Comparison of ENCODE assay signal across 8 cellular contexts in genomic region chr6:110181131-110182027, GRCh38. TPM values are rescaled to one million over a fixed set of nuclear protein-coding genes. Genes with fewer than 3 reads are reported as not detected.
DNase-seq lines count a peak whose midpoint lies in the region; ATAC-seq and TF ChIP-seq lines count a peak whose summit lies in the region.

No MANE protein-coding gene starts in this region.

- 43 to 57% methylated on average over 6 of the region's 6 CpGs for WGBS in body of pancreas, 2 donors

- TF ChIP-seq POLR2A in body of pancreas (IDR thresholded peaks at IDR 0.05) = peak in 1 of 3 donors; percentile 12

- H3K27ac ChIP-seq in body of pancreas (peak overlapping the region in 1 of 4 donors; percentile 85), RWPE1 (no peak overlapping the region)

- peak overlapping the region; percentile 70 for H3K9ac ChIP-seq in mucosa of stomach (ENCODE audit: low read length)

- in situ Hi-C loops in GM13977 (cut with MboI; ENCODE audit: low pct_unique_long_range_greater_than_20kb, low sequenced_read_pairs, unreplicated experiment) = no loop called here

- H3K4me3 ChIP-seq in body of pancreas = peak overlapping the region; percentile 43 to 86
- peak overlapping the region; percentile 89 for H3K4me3 ChIP-seq in mucosa of stomach (ENCODE audit: low read length)

- TF ChIP-seq CTCF in body of pancreas (IDR thresholded peaks at IDR 0.05) = no peak
- no peak for TF ChIP-seq CTCF in GM13977 (IDR thresholded peaks at IDR 0.05; ENCODE audit: extremely low read depth, insufficient read depth, missing control alignments)
- TF ChIP-seq CTCF in RWPE1 (conservative IDR thresholded peaks at IDR 0.05; ENCODE audit: low read depth) = no peak

- CTCF ChIA-PET in RWPE1 (lab: Yijun Ruan, JAX) = no interaction called here

- POLR2A ChIA-PET in RWPE1 (lab: Yijun Ruan, JAX; ENCODE audit: low non-redundant PET) = interaction anchor here (0.6 kb wide), 1 partner anchor 29 kb away, joined by 3 read pairs; no protein-coding TSS in a partner anchor

- H3K36me3 ChIP-seq in body of pancreas (replicated peaks in 1 of 2; ENCODE audit: insufficient read depth in 1 of 2, low read depth in 2 of 2) (no peaks in the 10 kb centered on the region), mucosa of stomach (ENCODE audit: control insufficient read depth, insufficient read depth, low read length) (no peaks in the 10 kb centered on the region)

- no peaks in the 10 kb centered on the region for H3K27me3 ChIP-seq in body of pancreas
- no peaks in the 10 kb centered on the region for H3K27me3 ChIP-seq in mucosa of stomach (ENCODE audit: control insufficient read depth, insufficient read depth, low read length)

- intact Hi-C loops in body of pancreas (cut with DNase I) = no loop called here

- ATAC-seq in HG03175 (IDR thresholded peaks at IDR 0.05; ENCODE audit: unreplicated experiment) (peak; percentile 21), body of pancreas (no peak)

- H3K4me1 ChIP-seq in body of pancreas (peaks cover 34% of the 10 kb centered on the region), mucosa of stomach (ENCODE audit: control insufficient read depth, insufficient read depth, low read length) (peaks cover 15% of the 10 kb centered on the region)

- DNase-seq in CD1c-positive myeloid dendritic cell (ENCODE audit: extremely low spot score) = peak; percentile 69
- DNase-seq in body of pancreas = peak in 1 of 4 donors; percentile 12
- DNase-seq in GM13977 (ENCODE audit: low spot score) = no peak
- no peak for DNase-seq in RWPE1 (ENCODE audit: low spot score)
- DNase-seq in dedifferentiated amniotic fluid mesenchymal stem cell (ENCODE audit: extremely low spot score) = no peak
- no peak for DNase-seq in NCI-H226

- no peaks in the 10 kb centered on the region for H3K9me3 ChIP-seq in body of pancreas
- no peaks in the 10 kb centered on the region for H3K9me3 ChIP-seq in mucosa of stomach (ENCODE audit: control insufficient read depth, low read length)

RNA-seq across cellular contexts. Expression of gene CDC40, which starts 1.2 kb away (rescaled TPM):
- 10 to 100 TPM in 1 of 2 donors, 1 to 10 TPM in 1; 9.2 to 14.3 TPM for total RNA-seq in body of pancreas

RNA-seq across cellular contexts. Expression of gene WASF1, which starts 1.9 kb away (rescaled TPM):
- total RNA-seq in body of pancreas = 1 to 10 TPM; 7.5 to 8.9 TPM
